10 cellular contexts compared by ENCODE assay signal in genomic region chr17:63844293-63844672, GRCh38. TPM values are rescaled to one million over a fixed set of nuclear protein-coding genes. Genes with fewer than 3 reads are reported as not detected.
DNase-seq lines count a peak whose midpoint lies in the region; ATAC-seq and TF ChIP-seq lines count a peak whose summit lies in the region.
"Had no signal": no experiment of that assay in that cellular context is flagged by ENCODE, and none has a peak within 500 bp of the region (broad histone marks: within the 10 kb centered on the region; RNA-seq: fewer than 3 reads in every experiment).

No MANE protein-coding gene starts in this region.

- peaks cover 11% of the 10 kb centered on the region for H3K4me1 ChIP-seq in fibroblast of lung (ENCODE audit: control insufficient read depth, extremely low read depth, insufficient read depth, low read length)
- peaks cover 25% of the 10 kb centered on the region for H3K4me1 ChIP-seq in testis
- H3K4me1 ChIP-seq in ovary (ENCODE audit: insufficient read depth), result peaks cover 21% of the 10 kb centered on the region

- H3K4me3 ChIP-seq in fibroblast of lung (replicated peaks in 1 of 4; ENCODE audit: control extremely low read depth in 1 of 4, insufficient read depth in 1 of 4, low read depth in 3 of 4, low read length in 4 of 4) (no peak overlapping the region), testis (no peak overlapping the region), MG63 (no peak overlapping the region), ovary (no peak overlapping the region)

- H3K79me2 ChIP-seq in fibroblast of lung (ENCODE audit: control insufficient read depth, insufficient read depth, low read length), result peaks cover 26% of the 10 kb centered on the region

- DNase-seq in activated T-cell treated with anti-CD3 and anti-CD28 coated beads, Interleukin-2, amount 50 U/mL, for 72 hours, result no peak
- DNase-seq in activated T-cell treated with anti-CD3 and anti-CD28 coated beads, Interleukin-2, amount 50 U/mL, for 48 hours, result no peak
- no peak for DNase-seq in T-helper 17 cell
- no peak for DNase-seq in fibroblast of lung (ENCODE audit: low read depth in 2 of 2)
- no peak for DNase-seq in testis
- DNase-seq in cortex of kidney (lab: John Stamatoyannopoulos, UW), result no peak
- DNase-seq in MG63, result no peak
- no peak for DNase-seq in ovary
- DNase-seq: activated CD4-positive, alpha-beta T cell treated with anti-CD3 and anti-CD28 coated beads, Interleukin-2, amount 50 U/mL, for 4 hours had no signal

- intact Hi-C loops in testis (cut with DNase I; ENCODE audit: low total_unique reads), result no loop called here
- intact Hi-C loops in ovary (cut with DNase I), result no loop called here

- TF ChIP-seq CTCF in fibroblast of lung (conservative IDR thresholded peaks at IDR 0.05 in 1 of 2, IDR thresholded peaks at IDR 0.05 in 1 of 2; ENCODE audit: low read depth in 1 of 2, low read length in 2 of 2) (no peak), testis (IDR thresholded peaks at IDR 0.05) (no peak), ovary (IDR thresholded peaks at IDR 0.05) (no peak)

- H3K27me3 ChIP-seq in fibroblast of lung (ENCODE audit: control insufficient read depth, insufficient read depth, low read length), result no peaks in the 10 kb centered on the region
- H3K27me3 ChIP-seq in testis, result no peaks in the 10 kb centered on the region
- no peaks in the 10 kb centered on the region for H3K27me3 ChIP-seq in MG63
- H3K27me3 ChIP-seq in ovary, result no peaks in the 10 kb centered on the region

- TF ChIP-seq POLR2A in testis (IDR thresholded peaks at IDR 0.05) (no peak), ovary (IDR thresholded peaks at IDR 0.05) (no peak)

- no peaks in the 10 kb centered on the region for H3K27me3 Mint-ChIP-seq in activated T-cell treated with anti-CD3 and anti-CD28 coated beads, Interleukin-2, amount 50 U/mL, for 72 hours (ENCODE audit: low read depth)
- no peaks in the 10 kb centered on the region for H3K27me3 Mint-ChIP-seq in T-helper 17 cell

- H3K36me3 Mint-ChIP-seq in activated T-cell treated with anti-CD3 and anti-CD28 coated beads, Interleukin-2, amount 50 U/mL, for 72 hours (ENCODE audit: insufficient read depth in 2 of 2), result peaks cover 6 to 11% of the 10 kb centered on the region in 2 donors
- no peaks in the 10 kb centered on the region for H3K36me3 Mint-ChIP-seq in T-helper 17 cell (ENCODE audit: low read depth)

- peaks cover 3 to 5% of the 10 kb centered on the region in 2 donors for H3K9me3 Mint-ChIP-seq in activated T-cell treated with anti-CD3 and anti-CD28 coated beads, Interleukin-2, amount 50 U/mL, for 72 hours

- no peak overlapping the region for H2AFZ ChIP-seq in fibroblast of lung (ENCODE audit: low read length)

- H4K20me1 ChIP-seq in fibroblast of lung (ENCODE audit: control insufficient read depth, extremely low read depth, insufficient read depth, low read length), result no peaks in the 10 kb centered on the region

- H3K4me1 Mint-ChIP-seq in activated T-cell treated with anti-CD3 and anti-CD28 coated beads, Interleukin-2, amount 50 U/mL, for 72 hours (ENCODE audit: low read depth), result peaks cover 50% of the 10 kb centered on the region
- peaks cover 37% of the 10 kb centered on the region for H3K4me1 Mint-ChIP-seq in T-helper 17 cell

- peak overlapping the region; percentile 90 to 93 for H3K4me3 Mint-ChIP-seq in activated T-cell treated with anti-CD3 and anti-CD28 coated beads, Interleukin-2, amount 50 U/mL, for 72 hours
- H3K4me3 Mint-ChIP-seq in T-helper 17 cell, result peak overlapping the region; percentile 94

- H3K4me2 ChIP-seq in fibroblast of lung (ENCODE audit: extremely low read depth, insufficient read depth, low read length), result no peak overlapping the region

- H3K27ac Mint-ChIP-seq in activated T-cell treated with anti-CD3 and anti-CD28 coated beads, Interleukin-2, amount 50 U/mL, for 72 hours, result peak overlapping the region; percentile 95
- peak overlapping the region; percentile 95 for H3K27ac Mint-ChIP-seq in T-helper 17 cell

- no peak overlapping the region for H3K9ac ChIP-seq in fibroblast of lung (ENCODE audit: insufficient read depth, low read length)

- 87% methylated on average over 3 of the region's 3 CpGs for WGBS in testis, 2 donors
- WGBS in ovary, 3 donors, result 80 to 89% (median 87%) methylated on average over 3 of the region's 3 CpGs

- no peak for TF ChIP-seq EP300 in ovary (IDR thresholded peaks at IDR 0.05)

- no peaks in the 10 kb centered on the region for H3K36me3 ChIP-seq in fibroblast of lung (ENCODE audit: control insufficient read depth, insufficient read depth, low read length)
- H3K36me3 ChIP-seq in testis (ENCODE audit: low read depth, missing control alignments), result no peaks in the 10 kb centered on the region
- peaks cover 11% of the 10 kb centered on the region for H3K36me3 ChIP-seq in MG63
- no peaks in the 10 kb centered on the region for H3K36me3 ChIP-seq in ovary

- H3K27ac ChIP-seq in fibroblast of lung (ENCODE audit: insufficient read depth, low read length) (peak overlapping the region; percentile 80), testis (peak overlapping the region; percentile 91 to 97), ovary (no peak overlapping the region)

- ATAC-seq in activated T-cell treated with anti-CD3 and anti-CD28 coated beads, Interleukin-2, amount 50 U/mL, for 72 hours (replicated peaks in 1 of 2), result no peak
- no peak for ATAC-seq in T-helper 17 cell

- H3K9me3 ChIP-seq in T-helper 17 cell (ENCODE audit: control insufficient read depth, low read length, poor library complexity, severe bottlenecking), result no peaks in the 10 kb centered on the region
- H3K9me3 ChIP-seq in fibroblast of lung (ENCODE audit: control insufficient read depth, insufficient read depth, low read depth, low read length), result no peaks in the 10 kb centered on the region
- no peaks in the 10 kb centered on the region for H3K9me3 ChIP-seq in testis
- peaks cover 2% of the 10 kb centered on the region; the same call in 1 of the 2 replicates for H3K9me3 ChIP-seq in MG63
- H3K9me3 ChIP-seq in ovary, result no peaks in the 10 kb centered on the region

RNA-seq across cellular contexts. Expression of gene SMARCD2, which starts 1.8 kb away (rescaled TPM):
- total RNA-seq in activated T-cell treated with anti-CD3 and anti-CD28 coated beads, Interleukin-2, amount 50 U/mL, for 72 hours, result 100 to 1,000 TPM; 103 to 121 TPM
- 100 to 1,000 TPM in 1 of 2 donors, 10 to 100 TPM in 1; 95.3 to 106 TPM for total RNA-seq in T-helper 17 cell
- 87.0 and 94.5 TPM in 2 replicates for total RNA-seq in fibroblast of lung
- polyA plus RNA-seq in fibroblast of lung, result 51.1 and 57.9 TPM in 2 replicates
- polyA plus RNA-seq in fibroblast of lung (2012), result 50.7 and 62.1 TPM in 2 replicates
- polyA minus RNA-seq in fibroblast of lung (ENCODE audit: low replicate concordance), result 134 and 196 TPM in 2 replicates
- 100 to 1,000 TPM; 121 to 122 TPM for total RNA-seq in testis
- 95.2 TPM for polyA plus RNA-seq in testis (ENCODE audit: insufficient read depth, low read depth, low replicate concordance)
- 156 and 163 TPM in 2 replicates for total RNA-seq in MG63 (2014; rRNA removed; shearing (Covaris generic); ENCODE audit: low replicate concordance)
- 100 to 1,000 TPM in 1 of 7 donors, 10 to 100 TPM in 6; 46.2 to 117 (median 72.9) TPM for total RNA-seq in ovary
- 10 to 100 TPM; 47.9 to 52.7 TPM for polyA plus RNA-seq in ovary

RNA-seq across cellular contexts. Expression of gene FTSJ3, which starts 16.8 kb away (rescaled TPM):
- total RNA-seq in activated T-cell treated with anti-CD3 and anti-CD28 coated beads, Interleukin-2, amount 50 U/mL, for 72 hours, result 10 to 100 TPM; 36.0 to 42.3 TPM
- total RNA-seq in T-helper 17 cell (10 to 100 TPM; 44.2 to 54.3 TPM), fibroblast of lung (61.8 and 86.5 TPM in 2 replicates), testis (10 to 100 TPM; 47.2 to 59.7 TPM), ovary (10 to 100 TPM; 26.1 to 46.5 (median 34.7) TPM)
- polyA plus RNA-seq in fibroblast of lung (37.8 and 62.2 TPM in 2 replicates), testis (ENCODE audit: insufficient read depth, low read depth, low replicate concordance) (39.9 TPM), ovary (10 to 100 TPM; 21.3 to 47.0 TPM)
- polyA plus RNA-seq in fibroblast of lung (2012), result 31.7 and 48.3 TPM in 2 replicates
- polyA minus RNA-seq in fibroblast of lung (ENCODE audit: low replicate concordance), result 29.5 and 72.0 TPM in 2 replicates
- total RNA-seq in MG63 (2014; rRNA removed; shearing (Covaris generic); ENCODE audit: low replicate concordance), result 33.3 and 58.6 TPM in 2 replicates

RNA-seq across cellular contexts. Expression of gene PSMC5, which starts 17.1 kb away (rescaled TPM):
- total RNA-seq in activated T-cell treated with anti-CD3 and anti-CD28 coated beads, Interleukin-2, amount 50 U/mL, for 72 hours, result 100 to 1,000 TPM; 144 to 161 TPM
- total RNA-seq in T-helper 17 cell, result 10 to 100 TPM; 83.5 to 92.2 TPM
- 61.9 and 66.9 TPM in 2 replicates for total RNA-seq in fibroblast of lung
- polyA plus RNA-seq in fibroblast of lung, result 216 and 276 TPM in 2 replicates
- polyA plus RNA-seq in fibroblast of lung (2012), result 151 and 200 TPM in 2 replicates
- 108 and 120 TPM in 2 replicates for polyA minus RNA-seq in fibroblast of lung (ENCODE audit: low replicate concordance)
- 100 to 1,000 TPM; 121 to 145 TPM for total RNA-seq in testis
- 269 TPM for polyA plus RNA-seq in testis (ENCODE audit: insufficient read depth, low read depth, low replicate concordance)
- total RNA-seq in MG63 (2014; rRNA removed; shearing (Covaris generic); ENCODE audit: low replicate concordance), result 116 and 133 TPM in 2 replicates
- 100 to 1,000 TPM in 2 of 7 donors, 10 to 100 TPM in 5; 36.4 to 111 (median 83.8) TPM for total RNA-seq in ovary
- polyA plus RNA-seq in ovary, result 100 to 1,000 TPM in 1 of 2 donors, 10 to 100 TPM in 1; 96.2 to 155 TPM

RNA-seq across cellular contexts. Expression of gene CSH2, which starts 29.2 kb away (rescaled TPM):
- not detected for total RNA-seq in activated T-cell treated with anti-CD3 and anti-CD28 coated beads, Interleukin-2, amount 50 U/mL, for 72 hours
- total RNA-seq in T-helper 17 cell, result 1 to 10 TPM; 3.6 to 4.0 TPM
- total RNA-seq in fibroblast of lung, result not detected in 2 replicates
- not detected in 2 replicates for polyA plus RNA-seq in fibroblast of lung
- polyA plus RNA-seq in fibroblast of lung (2012), result not detected in 2 replicates
- polyA minus RNA-seq in fibroblast of lung (ENCODE audit: low replicate concordance), result not detected in 2 replicates
- under 1 TPM in 1 of 2 donors, not detected in 1; 0.47 TPM for total RNA-seq in testis
- not detected for polyA plus RNA-seq in testis (ENCODE audit: insufficient read depth, low read depth, low replicate concordance)
- not detected in 2 replicates for total RNA-seq in MG63 (2014; rRNA removed; shearing (Covaris generic); ENCODE audit: low replicate concordance)
- total RNA-seq in ovary, result not detected
- not detected for polyA plus RNA-seq in ovary
- total RNA-seq: G401 had no signal

RNA-seq across cellular contexts. Expression of gene GH2, which starts 37.5 kb away (rescaled TPM):
- not detected for total RNA-seq in activated T-cell treated with anti-CD3 and anti-CD28 coated beads, Interleukin-2, amount 50 U/mL, for 72 hours
- not detected for total RNA-seq in T-helper 17 cell
- total RNA-seq in fibroblast of lung, result not detected in 2 replicates
- polyA plus RNA-seq in fibroblast of lung, result not detected in 2 replicates
- polyA plus RNA-seq in fibroblast of lung (2012), result not detected in 2 replicates
- not detected in 2 replicates for polyA minus RNA-seq in fibroblast of lung (ENCODE audit: low replicate concordance)
- total RNA-seq in testis, result under 1 TPM in 1 of 2 donors, not detected in 1; 0.62 TPM
- not detected for polyA plus RNA-seq in testis (ENCODE audit: insufficient read depth, low read depth, low replicate concordance)
- not detected in 2 replicates for total RNA-seq in MG63 (2014; rRNA removed; shearing (Covaris generic); ENCODE audit: low replicate concordance)
- not detected for total RNA-seq in ovary
- polyA plus RNA-seq in ovary, result not detected
- total RNA-seq: G401 had no signal

Comparison
In these comparisons a context has a peak if more than half of its experiments do, and no peak if none do; other contexts are left out.
1. H3K27ac ChIP-seq: peak in fibroblast of lung (single experiment) and testis (2 of 2); none in ovary (0 of 2).